Comparison of ENCODE assay signal across 8 cellular contexts in the genomic region with DNA sequence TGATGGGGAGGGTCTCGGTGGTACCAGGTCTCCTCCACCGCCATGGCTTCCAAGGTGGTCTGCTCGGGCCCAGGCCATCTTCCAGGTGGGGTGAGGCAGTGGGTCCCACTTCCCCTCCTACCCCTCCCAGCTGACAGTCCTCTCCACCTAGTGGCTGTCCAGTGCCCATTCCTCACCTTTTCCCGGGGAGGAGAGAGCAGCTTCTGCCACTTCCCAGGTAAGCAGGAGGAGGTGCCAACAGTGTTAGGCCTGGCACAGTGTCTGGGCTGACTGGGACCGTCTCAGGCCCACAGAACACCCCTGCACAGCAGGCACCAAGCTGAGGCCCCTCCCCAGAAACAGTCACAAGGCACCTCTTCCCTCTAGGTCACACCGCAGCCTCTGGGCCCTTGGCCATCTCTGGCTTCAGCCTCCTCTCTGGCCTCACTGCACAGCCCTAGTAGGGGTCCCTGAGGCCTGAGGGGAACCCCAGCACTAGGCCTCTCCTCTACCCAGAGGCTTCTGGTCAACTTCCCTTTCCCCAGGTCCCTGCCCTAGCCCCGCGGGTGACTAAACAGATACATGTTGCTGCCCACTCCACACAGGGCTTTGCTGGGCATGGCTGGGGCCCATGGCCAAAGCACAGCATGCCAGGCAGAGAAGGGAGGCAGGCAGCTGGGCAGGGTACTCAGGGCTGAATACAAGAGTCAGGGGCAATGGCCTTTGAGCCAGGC. TPM values are rescaled to one million over a fixed set of nuclear protein-coding genes. Genes with fewer than 3 reads are reported as not detected.
DNase-seq lines count a peak whose midpoint lies in the region; ATAC-seq, FAIRE-seq and TF ChIP-seq lines count a peak whose summit lies in the region.

No MANE protein-coding gene starts in this region.

- no peak overlapping the region for H2AFZ ChIP-seq in PC-9
- H2AFZ ChIP-seq in endothelial cell of umbilical vein (ENCODE audit: low read depth, low read length) = no peak overlapping the region

- no peaks in the 10 kb centered on the region for H3K9me2 ChIP-seq in PC-9 (ENCODE audit: insufficient read depth)

- H3K27me3 ChIP-seq in GM06990 (replicated peaks; ENCODE audit: control insufficient read depth, insufficient read depth, low read length) = no peaks in the 10 kb centered on the region
- H3K27me3 ChIP-seq in PC-9 (ENCODE audit: insufficient read depth, low read depth) = no peaks in the 10 kb centered on the region
- no peaks in the 10 kb centered on the region for H3K27me3 ChIP-seq in endothelial cell of umbilical vein (ENCODE audit: control insufficient read depth in 2 of 2, insufficient read depth in 2 of 2, low read length in 2 of 2)
- H3K27me3 ChIP-seq in MG63 = no peaks in the 10 kb centered on the region

- no TSS peak for BruUV-seq in PC-9 (replicated peaks; lab: Mats Ljungman, UMichigan)
- BruUV-seq in endothelial cell of umbilical vein (replicated peaks; lab: Mats Ljungman, UMichigan) = no TSS peak

- dilution Hi-C loops in endothelial cell of umbilical vein (cut with MboI; ENCODE audit: extremely low pct_ligation_motif_present, low sequenced_read_pairs) = no loop called here

- FAIRE-seq in endothelial cell of umbilical vein (lab: Jason Lieb, UNC) = no peak

- no peak for DNase-seq in GM06990 (ENCODE audit: extremely low read depth, insufficient read length)
- DNase-seq in PC-9 = no peak
- DNase-seq in endothelial cell of umbilical vein (ENCODE audit: low read depth, low spot score) = no peak
- peak; percentile 83 for DNase-seq in posterior vena cava (ENCODE audit: low spot score)
- DNase-seq in MG63 = no peak
- DNase-seq in stimulated activated CD4-positive, alpha-beta T cell treated with anti-CD3 and anti-CD28 coated beads, Interleukin-4, amount 100 ng/mL, for 4 hours = no peak
- no peak for DNase-seq in activated CD4-positive, CD25-positive, alpha-beta regulatory T cell (lab: John Stamatoyannopoulos, UW)

- intact Hi-C loops in PC-9 (cut with micrococcal nuclease; ENCODE audit: unreplicated experiment) (no loop called here), endothelial cell of umbilical vein (cut with micrococcal nuclease) (no loop called here), posterior vena cava (cut with DNase I) (no loop called here)

- TF ChIP-seq CTCF in GM06990 (IDR thresholded peaks at IDR 0.05; ENCODE audit: insufficient read depth, low read length, poor library complexity, severe bottlenecking) (peak; percentile 9), PC-9 (conservative IDR thresholded peaks at IDR 0.05) (no peak; the same call in 1 of the 2 replicates), endothelial cell of umbilical vein (IDR thresholded peaks at IDR 0.05; ENCODE audit: extremely low read depth in 1 of 2, insufficient read depth in 1 of 2, low read depth in 1 of 2, low read length in 2 of 2) (no peak)

- ATAC-seq in GM21737 (IDR thresholded peaks at IDR 0.05; ENCODE audit: unreplicated experiment) = no peak

- no peak for TF ChIP-seq POLR2A in endothelial cell of umbilical vein (IDR thresholded peaks at IDR 0.05; ENCODE audit: low read depth, low read length)

- H3K4me3 ChIP-seq in GM06990 (replicated peaks; ENCODE audit: low read depth, low read length) = no peak overlapping the region
- no peak overlapping the region for H3K4me3 ChIP-seq in PC-9
- H3K4me3 ChIP-seq in endothelial cell of umbilical vein (replicated peaks in 1 of 3; ENCODE audit: insufficient read depth in 1 of 3, low read depth in 1 of 3, low read length in 3 of 3) = no peak overlapping the region
- H3K4me3 ChIP-seq in MG63 = no peak overlapping the region

- POLR2A ChIA-PET in PC-9 (lab: Charles Lee; ENCODE audit: unreplicated experiment) = no interaction called here
- POLR2A ChIA-PET in endothelial cell of umbilical vein (lab: Charles Lee) = no interaction called here

- peak overlapping the region; percentile 83; the same call in 1 of the 2 replicates for H3K27ac ChIP-seq in PC-9
- peak overlapping the region; percentile 3 for H3K27ac ChIP-seq in endothelial cell of umbilical vein (ENCODE audit: insufficient read depth, low read depth, low read length)

- H3K4me2 ChIP-seq in PC-9 (no peak overlapping the region), endothelial cell of umbilical vein (ENCODE audit: insufficient read depth, low read length) (no peak overlapping the region)

- no peaks in the 10 kb centered on the region for H3K9me1 ChIP-seq in endothelial cell of umbilical vein (replicated peaks; ENCODE audit: control insufficient read depth, extremely low read depth, insufficient read depth, low read length)

- H3F3A ChIP-seq in PC-9 (ENCODE audit: insufficient read depth, low read depth) = peaks cover 34% of the 10 kb centered on the region

- peaks cover 31% of the 10 kb centered on the region for H3K4me1 ChIP-seq in PC-9 (replicated peaks; ENCODE audit: insufficient read depth)
- peaks cover 22% of the 10 kb centered on the region for H3K4me1 ChIP-seq in endothelial cell of umbilical vein (ENCODE audit: control insufficient read depth, extremely low read depth, insufficient read depth, low read length)

- no peak overlapping the region for H3K9ac ChIP-seq in endothelial cell of umbilical vein (replicated peaks; ENCODE audit: extremely low read depth, insufficient read depth, low read length)

- H3K9me3 ChIP-seq in PC-9 (ENCODE audit: insufficient read depth, low read depth) (no peaks in the 10 kb centered on the region), endothelial cell of umbilical vein (replicated peaks; ENCODE audit: control insufficient read depth, insufficient read depth, low read length) (no peaks in the 10 kb centered on the region), MG63 (no peaks in the 10 kb centered on the region)

- CTCF ChIA-PET in PC-9 (lab: Charles Lee) (no interaction called here), endothelial cell of umbilical vein (lab: Charles Lee) (interaction anchor here (1.0 to 1.9 kb wide), 2 partner anchors 20 to 30 kb away, joined by 3 to 4 read pairs; a partner anchor contains a TSS)

- H3K36me3 ChIP-seq in GM06990 (ENCODE audit: control insufficient read depth, insufficient read depth, low read length) (peaks cover 46% of the 10 kb centered on the region), PC-9 (ENCODE audit: low read depth) (0 out of 2 replicates have a peak, but pooled peaks cover 8% of the 10 kb centered on the region), endothelial cell of umbilical vein (ENCODE audit: control insufficient read depth in 2 of 2, extremely low read depth in 1 of 2, insufficient read depth in 2 of 2, low read length in 2 of 2) (peaks cover 0 to 40% of the 10 kb centered on the region in 2 experiments), MG63 (peaks cover 48% of the 10 kb centered on the region)

- peaks cover 23% of the 10 kb centered on the region for H3K79me2 ChIP-seq in PC-9 (ENCODE audit: low read depth)
- peaks cover 17% of the 10 kb centered on the region for H3K79me2 ChIP-seq in endothelial cell of umbilical vein (ENCODE audit: control insufficient read depth, insufficient read depth, low read length)

- H4K20me1 ChIP-seq in PC-9 (ENCODE audit: insufficient read depth) (no peaks in the 10 kb centered on the region), endothelial cell of umbilical vein (replicated peaks; ENCODE audit: control insufficient read depth, extremely low read depth, insufficient read depth, low read length) (no peaks in the 10 kb centered on the region)

TF ChIP-seq in endothelial cell of umbilical vein, 7 proteins besides CTCF, POLR2A, EP300 and RAD21:
- TF ChIP-seq FOS (IDR thresholded peaks at IDR 0.05; ENCODE audit: borderline replicate concordance, insufficient read depth, low read length) = no peak
- no peak for TF ChIP-seq MYC (IDR thresholded peaks at IDR 0.05; ENCODE audit: low read depth, low read length)
- no peak for TF ChIP-seq EZH2 (IDR thresholded peaks at IDR 0.05; ENCODE audit: borderline replicate concordance, low read depth, low read length, severe bottlenecking)

RNA-seq across cellular contexts. Expression of a gene that starts 2.3 kb away (rescaled TPM):
- 79.6 and 93.2 TPM in 2 replicates for total RNA-seq in PC-9 (2021)
- total RNA-seq in endothelial cell of umbilical vein = 57.5 and 69.6 TPM in 2 replicates
- 43.5 and 51.2 TPM in 2 replicates for polyA plus RNA-seq in endothelial cell of umbilical vein
- 23.3 and 32.6 TPM in 2 replicates for polyA plus RNA-seq in endothelial cell of umbilical vein (2011; cell fraction: cytosol; rRNA removed)
- polyA plus RNA-seq in endothelial cell of umbilical vein (2011; cell fraction: nucleus; rRNA removed) = 110 TPM in 2 replicates
- 18.1 and 22.7 TPM in 2 replicates for polyA plus RNA-seq in endothelial cell of umbilical vein (2012)
- 22.4 and 23.7 TPM in 2 replicates for polyA minus RNA-seq in endothelial cell of umbilical vein
- 12.2 TPM for polyA minus RNA-seq in endothelial cell of umbilical vein (2011; cell fraction: cytosol; rRNA and poly(A)+ RNA removed)
- 36.1 and 50.4 TPM in 2 replicates for polyA minus RNA-seq in endothelial cell of umbilical vein (2011; cell fraction: nucleus; rRNA and poly(A)+ RNA removed)
- total RNA-seq in posterior vena cava = 10 to 100 TPM; 40.7 to 42.8 TPM
- total RNA-seq in MG63 (2014; rRNA removed; shearing (Covaris generic); ENCODE audit: low replicate concordance) = 17.2 and 25.8 TPM in 2 replicates

RNA-seq across cellular contexts. Expression of a gene that starts 16.6 kb away (rescaled TPM):
- total RNA-seq in PC-9 (2021) (97.8 and 124 TPM in 2 replicates), endothelial cell of umbilical vein (16.5 and 22.5 TPM in 2 replicates), posterior vena cava (10 to 100 TPM; 23.5 to 26.2 TPM)
- 14.3 and 16.4 TPM in 2 replicates for polyA plus RNA-seq in endothelial cell of umbilical vein
- polyA plus RNA-seq in endothelial cell of umbilical vein (2011; cell fraction: cytosol; rRNA removed) = 6.1 and 9.0 TPM in 2 replicates
- 44.3 and 57.9 TPM in 2 replicates for polyA plus RNA-seq in endothelial cell of umbilical vein (2011; cell fraction: nucleus; rRNA removed)
- polyA plus RNA-seq in endothelial cell of umbilical vein (2012) = 15.7 and 20.8 TPM in 2 replicates
- 5.8 and 9.4 TPM in 2 replicates for polyA minus RNA-seq in endothelial cell of umbilical vein
- 15.0 TPM for polyA minus RNA-seq in endothelial cell of umbilical vein (2011; cell fraction: cytosol; rRNA and poly(A)+ RNA removed)
- 5.3 and 12.8 TPM in 2 replicates for polyA minus RNA-seq in endothelial cell of umbilical vein (2011; cell fraction: nucleus; rRNA and poly(A)+ RNA removed)
- total RNA-seq in MG63 (2014; rRNA removed; shearing (Covaris generic); ENCODE audit: low replicate concordance) = 3.8 and 5.1 TPM in 2 replicates

RNA-seq across cellular contexts. Expression of a gene that starts 20.5 kb away (rescaled TPM):
- total RNA-seq in PC-9 (2021) = 76.7 and 102 TPM in 2 replicates
- total RNA-seq in endothelial cell of umbilical vein = 62.3 and 66.9 TPM in 2 replicates
- polyA plus RNA-seq in endothelial cell of umbilical vein = 57.9 and 73.1 TPM in 2 replicates
- 41.3 and 53.7 TPM in 2 replicates for polyA plus RNA-seq in endothelial cell of umbilical vein (2011; cell fraction: cytosol; rRNA removed)
- polyA plus RNA-seq in endothelial cell of umbilical vein (2011; cell fraction: nucleus; rRNA removed) = 132 and 162 TPM in 2 replicates
- 41.3 and 55.6 TPM in 2 replicates for polyA plus RNA-seq in endothelial cell of umbilical vein (2012)
- 30.8 and 39.9 TPM in 2 replicates for polyA minus RNA-seq in endothelial cell of umbilical vein
- 52.9 TPM for polyA minus RNA-seq in endothelial cell of umbilical vein (2011; cell fraction: cytosol; rRNA and poly(A)+ RNA removed)
- 38.1 and 49.4 TPM in 2 replicates for polyA minus RNA-seq in endothelial cell of umbilical vein (2011; cell fraction: nucleus; rRNA and poly(A)+ RNA removed)
- total RNA-seq in posterior vena cava = 10 to 100 TPM; 50.4 to 58.2 TPM
- total RNA-seq in MG63 (2014; rRNA removed; shearing (Covaris generic); ENCODE audit: low replicate concordance) = 24.2 and 31.8 TPM in 2 replicates
